In genomic region chr15:39921274-39921638, GRCh38 we compare ENCODE assay signal across 8 cellular contexts. TPM values are rescaled to one million over a fixed set of nuclear protein-coding genes. Genes with fewer than 3 reads are reported as not detected.
DNase-seq lines count a peak whose midpoint lies in the region; ATAC-seq and TF ChIP-seq lines count a peak whose summit lies in the region.

No MANE protein-coding gene starts in this region.

- no peaks in the 10 kb centered on the region for H3K9me3 ChIP-seq in tibial artery

- peaks cover 0 to 23% (median 4%) of the 10 kb centered on the region in 4 donors for H3K4me1 ChIP-seq in tibial artery

- H3K36me3 ChIP-seq in tibial artery, result no peaks in the 10 kb centered on the region

- H3K27ac Mint-ChIP-seq in activated T-cell treated with anti-CD3 and anti-CD28 coated beads, Interleukin-2, amount 50 U/mL, for 72 hours, result peak overlapping the region; percentile 86

- no peak for TF ChIP-seq CTCF in astrocyte of the cerebellum (IDR thresholded peaks at IDR 0.05; ENCODE audit: low read depth, low read length, missing control alignments)
- TF ChIP-seq CTCF in lower leg skin (IDR thresholded peaks at IDR 0.05), result no peak
- TF ChIP-seq CTCF in tibial artery (IDR thresholded peaks at IDR 0.05), result no peak

- H3K4me3 Mint-ChIP-seq in activated T-cell treated with anti-CD3 and anti-CD28 coated beads, Interleukin-2, amount 50 U/mL, for 72 hours, result peak overlapping the region; percentile 96 to 97

- TF ChIP-seq POLR2A in lower leg skin (IDR thresholded peaks at IDR 0.05) (no peak), erythroblast (IDR thresholded peaks at IDR 0.05; ENCODE audit: low read length) (no peak)

- peaks cover 29% of the 10 kb centered on the region for H3K27me3 Mint-ChIP-seq in activated T-cell treated with anti-CD3 and anti-CD28 coated beads, Interleukin-2, amount 50 U/mL, for 72 hours (ENCODE audit: low read depth)

- ATAC-seq in activated T-cell treated with anti-CD3 and anti-CD28 coated beads, Interleukin-2, amount 50 U/mL, for 72 hours (replicated peaks in 1 of 2), result no peak
- ATAC-seq in HG02759 (IDR thresholded peaks at IDR 0.05; ENCODE audit: unreplicated experiment) (no peak), left lobe of liver (no peak)

- peak overlapping the region; percentile 86 to 89 for H3K27ac ChIP-seq in tibial artery

- 71 to 72% methylated on average over 6 of the region's 6 CpGs for WGBS in lower leg skin, 2 donors

- H3K4me3 ChIP-seq in astrocyte of the cerebellum (ENCODE audit: low read depth, low read length), result peak overlapping the region; percentile 79
- peak overlapping the region; percentile 66 for H3K4me3 ChIP-seq in lower leg skin (ENCODE audit: low read depth, poor library complexity, severe bottlenecking)
- H3K4me3 ChIP-seq in tibial artery, result peak overlapping the region; percentile 60 to 64

- no peak for DNase-seq in activated T-cell treated with anti-CD3 and anti-CD28 coated beads, Interleukin-2, amount 50 U/mL, for 72 hours
- DNase-seq in activated T-cell treated with anti-CD3 and anti-CD28 coated beads for 4 hours (no peak), astrocyte of the cerebellum (ENCODE audit: low read depth) (no peak), lower leg skin (ENCODE audit: low spot score in 2 of 2) (no peak), tibial artery (no peak), erythroblast (lab: John Stamatoyannopoulos, UW) (no peak), left lobe of liver (ENCODE audit: low spot score) (no peak)

- H3K36me3 Mint-ChIP-seq in activated T-cell treated with anti-CD3 and anti-CD28 coated beads, Interleukin-2, amount 50 U/mL, for 72 hours (ENCODE audit: insufficient read depth in 2 of 2), result peaks cover 0 to 5% of the 10 kb centered on the region in 2 donors

- intact Hi-C loops in lower leg skin (cut with DNase I; ENCODE audit: low total_unique reads), result no loop called here
- intact Hi-C loops in tibial artery (cut with DNase I; ENCODE audit: low total_unique reads), result no loop called here

- in situ Hi-C loops in astrocyte of the cerebellum (cut with HindIII; ENCODE audit: low sequenced_read_pairs), result no loop called here

- no peaks in the 10 kb centered on the region for H3K27me3 ChIP-seq in tibial artery

- H3K9me3 Mint-ChIP-seq in activated T-cell treated with anti-CD3 and anti-CD28 coated beads, Interleukin-2, amount 50 U/mL, for 72 hours, result peaks cover under 1 to 4% of the 10 kb centered on the region in 2 donors

- peaks cover 25% of the 10 kb centered on the region for H3K4me1 Mint-ChIP-seq in activated T-cell treated with anti-CD3 and anti-CD28 coated beads, Interleukin-2, amount 50 U/mL, for 72 hours (ENCODE audit: low read depth)

RNA-seq across cellular contexts. Expression of gene GPR176, which starts 1.2 kb away (rescaled TPM):
- under 1 TPM; 0.41 to 0.72 TPM for total RNA-seq in activated T-cell treated with anti-CD3 and anti-CD28 coated beads, Interleukin-2, amount 50 U/mL, for 72 hours
- total RNA-seq in lower leg skin, result 1 to 10 TPM in 3 of 4 donors, under 1 TPM in 1; 0.53 to 6.2 (median 3.0) TPM
- 0.88 TPM for total RNA-seq in left lobe of liver

RNA-seq across cellular contexts. Expression of gene EIF2AK4, which starts 12.7 kb away (rescaled TPM):
- total RNA-seq in activated T-cell treated with anti-CD3 and anti-CD28 coated beads, Interleukin-2, amount 50 U/mL, for 72 hours, result 10 to 100 TPM; 34.9 to 38.0 TPM
- total RNA-seq in lower leg skin (10 to 100 TPM; 14.3 to 23.0 (median 15.0) TPM), left lobe of liver (12.4 TPM)
